In genomic region chr22:20572132-20572802, GRCh38 we compare ENCODE assay signal across 11 cellular contexts.
"Had no signal": no experiment of that assay in that cellular context is flagged by ENCODE, and none has a peak within 500 bp of the region (broad histone marks: within the 10 kb centered on the region; RNA-seq: fewer than 3 reads in every experiment).

No MANE protein-coding gene starts in this region.

- H3K4me3 ChIP-seq: ascending aorta, breast epithelium, gastrocnemius medialis, mucosa of descending colon had no signal

- ATAC-seq: activated T-cell treated with anti-CD3 and anti-CD28 coated beads, Interleukin-2, amount 50 U/mL, for 72 hours; gastrocnemius medialis; mucosa of descending colon; naive thymus-derived CD4-positive, alpha-beta T cell; SK-N-SH treated with all-trans-retinoic acid at 6 μM for 48 hours; stimulated activated memory B cell treated with anti-CD40 and anti-IgM and Interleukin-4, amounts not matched to agents 10 μg/mL and 1 μg/mL and 100 μg/mL, for 72 hours had no signal

- H3K27me3 Mint-ChIP-seq: activated CD8-positive, alpha-beta T cell treated with anti-CD3 and anti-CD28 coated beads for 36 hours; dendritic cell treated with granulocyte-macrophage colony-stimulating factor and Interleukin-4, amounts not matched to agents 40 ng/mL and 50 ng/mL, for 4 days; memory B cell; naive thymus-derived CD4-positive, alpha-beta T cell; stimulated activated memory B cell treated with anti-CD40 and anti-IgM and Interleukin-4, amounts not matched to agents 10 μg/mL and 1 μg/mL and 100 μg/mL, for 72 hours had no signal

- DNase-seq: gastrocnemius medialis had no signal

- H3K27me3 ChIP-seq: ascending aorta, breast epithelium, gastrocnemius medialis had no signal

- H3K9me3 Mint-ChIP-seq: activated CD8-positive, alpha-beta T cell treated with anti-CD3 and anti-CD28 coated beads for 36 hours; activated T-cell treated with anti-CD3 and anti-CD28 coated beads, Interleukin-2, amount 50 U/mL, for 72 hours; dendritic cell treated with granulocyte-macrophage colony-stimulating factor and Interleukin-4, amounts not matched to agents 40 ng/mL and 50 ng/mL, for 4 days; memory B cell; stimulated activated memory B cell treated with anti-CD40 and anti-IgM and Interleukin-4, amounts not matched to agents 10 μg/mL and 1 μg/mL and 100 μg/mL, for 72 hours had no signal

- H3K9me3 ChIP-seq: ascending aorta, breast epithelium, gastrocnemius medialis, mucosa of descending colon had no signal

- H3K27ac Mint-ChIP-seq: activated CD8-positive, alpha-beta T cell treated with anti-CD3 and anti-CD28 coated beads for 36 hours; activated T-cell treated with anti-CD3 and anti-CD28 coated beads, Interleukin-2, amount 50 U/mL, for 72 hours; dendritic cell treated with granulocyte-macrophage colony-stimulating factor and Interleukin-4, amounts not matched to agents 40 ng/mL and 50 ng/mL, for 4 days; memory B cell; stimulated activated memory B cell treated with anti-CD40 and anti-IgM and Interleukin-4, amounts not matched to agents 10 μg/mL and 1 μg/mL and 100 μg/mL, for 72 hours had no signal

- H3K27ac ChIP-seq: ascending aorta had no signal

- H3K4me3 Mint-ChIP-seq: activated CD8-positive, alpha-beta T cell treated with anti-CD3 and anti-CD28 coated beads for 36 hours; activated T-cell treated with anti-CD3 and anti-CD28 coated beads, Interleukin-2, amount 50 U/mL, for 72 hours; dendritic cell treated with granulocyte-macrophage colony-stimulating factor and Interleukin-4, amounts not matched to agents 40 ng/mL and 50 ng/mL, for 4 days; memory B cell; stimulated activated memory B cell treated with anti-CD40 and anti-IgM and Interleukin-4, amounts not matched to agents 10 μg/mL and 1 μg/mL and 100 μg/mL, for 72 hours had no signal

- H3K36me3 ChIP-seq: breast epithelium had no signal
